8 cellular contexts compared by ENCODE assay signal in the genomic region with DNA sequence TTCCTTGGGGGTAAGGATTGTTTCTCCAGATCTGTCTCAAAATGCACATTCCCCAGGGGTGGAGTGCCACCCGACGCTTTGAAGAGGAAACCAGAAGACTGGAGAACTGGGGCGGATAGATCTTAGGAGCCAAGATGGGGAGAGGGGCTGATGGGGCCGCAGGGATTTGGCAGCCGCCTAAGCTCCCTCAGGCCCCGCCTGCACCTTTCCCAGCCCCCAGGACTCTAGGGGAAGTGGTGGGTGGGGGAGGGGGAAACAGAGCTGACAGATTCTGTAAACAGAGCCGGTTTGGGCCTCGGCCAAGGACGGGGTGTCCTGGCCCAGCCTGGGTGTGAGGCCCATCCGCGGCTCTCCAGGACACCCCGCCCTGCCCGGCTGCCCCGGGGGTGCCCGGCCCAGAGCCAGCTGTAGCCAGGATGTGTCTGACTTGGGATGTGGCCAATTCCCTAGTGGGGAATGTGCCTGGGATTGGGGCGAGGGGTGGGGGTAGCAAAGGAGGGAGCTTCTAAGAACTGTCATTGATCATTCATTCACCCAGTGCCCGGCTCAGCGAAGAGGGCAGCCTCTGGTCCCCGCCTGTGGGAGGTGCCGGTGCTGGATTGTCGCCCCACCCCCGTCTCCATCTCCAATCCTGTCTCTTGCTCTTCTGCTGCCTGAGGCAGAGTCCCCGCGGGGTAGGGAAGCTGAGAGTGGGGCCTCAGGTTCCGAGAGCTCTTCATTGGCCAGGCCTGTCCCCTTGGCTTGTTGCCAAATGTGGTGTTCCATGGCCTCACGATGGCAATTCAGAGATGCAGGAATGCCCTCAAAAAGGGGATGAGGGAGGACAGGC. TPM values are rescaled to one million over a fixed set of nuclear protein-coding genes. Genes with fewer than 3 reads are reported as not detected.
A peak's percentile ranks its signal among the peaks of the same experiment; 100 is the strongest.
DNase-seq lines count a peak whose midpoint lies in the region; ATAC-seq and TF ChIP-seq lines count a peak whose summit lies in the region.

No MANE protein-coding gene starts in this region.

- peaks cover 0 to 3% of the 10 kb centered on the region in 2 donors for H3K36me3 Mint-ChIP-seq in CD14-positive monocyte
- no peaks in the 10 kb centered on the region for H3K36me3 Mint-ChIP-seq in IgD-negative memory B cell
- H3K36me3 Mint-ChIP-seq in naive thymus-derived CD8-positive, alpha-beta T cell, result no peaks in the 10 kb centered on the region

- H3K36me3 ChIP-seq in Peyer's patch, result no peaks in the 10 kb centered on the region
- H3K36me3 ChIP-seq in tibial artery, result no peaks in the 10 kb centered on the region

- H3K27ac ChIP-seq in Peyer's patch (peak overlapping the region; percentile 85 to 97 (median 96)), tibial artery (peak overlapping the region; percentile 94)

- peaks cover 34% of the 10 kb centered on the region for H3K4me1 Mint-ChIP-seq in CD14-positive monocyte
- peaks cover 18 to 29% (median 18%) of the 10 kb centered on the region in 3 donors for H3K4me1 Mint-ChIP-seq in IgD-negative memory B cell
- peaks cover 7 to 33% (median 23%) of the 10 kb centered on the region in 4 donors for H3K4me1 Mint-ChIP-seq in naive thymus-derived CD8-positive, alpha-beta T cell

- H3K9me3 Mint-ChIP-seq in CD14-positive monocyte, result peaks cover 0 to 2% (median 0%) of the 10 kb centered on the region in 7 donors
- no peaks in the 10 kb centered on the region for H3K9me3 Mint-ChIP-seq in IgD-negative memory B cell
- peaks cover 0 to under 1% (median 0%) of the 10 kb centered on the region in 9 donors for H3K9me3 Mint-ChIP-seq in naive thymus-derived CD8-positive, alpha-beta T cell

- H3K27ac Mint-ChIP-seq in CD14-positive monocyte, result peak overlapping the region; percentile 82 to 94 (median 91)
- H3K27ac Mint-ChIP-seq in IgD-negative memory B cell, result peak overlapping the region; percentile 40 to 62 (median 51)
- H3K27ac Mint-ChIP-seq in naive thymus-derived CD8-positive, alpha-beta T cell, result peak overlapping the region; percentile 81 to 92 (median 87)

- H3K27me3 Mint-ChIP-seq in CD14-positive monocyte (ENCODE audit: low read depth in 3 of 3), result peaks cover 1 to 9% (median 2%) of the 10 kb centered on the region in 3 donors
- H3K27me3 Mint-ChIP-seq in IgD-negative memory B cell, result no peaks in the 10 kb centered on the region
- H3K27me3 Mint-ChIP-seq in naive thymus-derived CD8-positive, alpha-beta T cell, result no peaks in the 10 kb centered on the region

- DNase-seq in CD14-positive monocyte (ENCODE audit: low spot score) (peak; percentile 69), Peyer's patch (peak; percentile 93 to 99 (median 99)), activated gamma-delta T cell treated with Interleukin-2 at 50 U/mL for 16 hours (peak; percentile 49), fibroblast of villous mesenchyme (ENCODE audit: low read depth) (peak; percentile 98), tibial artery (peak; percentile 99)
- peak in 9 of 10 donors; percentile 22 to 79 (median 43) for DNase-seq in naive thymus-derived CD8-positive, alpha-beta T cell

- H3K4me3 Mint-ChIP-seq in CD14-positive monocyte (peak overlapping the region; percentile 80 to 91), IgD-negative memory B cell (peak overlapping the region; percentile 82 to 96 (median 91))
- peak overlapping the region; percentile 78 to 89 (median 86) for H3K4me3 Mint-ChIP-seq in naive thymus-derived CD8-positive, alpha-beta T cell

- intact Hi-C loops in CD14-positive monocyte (cut with micrococcal nuclease) (loop anchor here (10.0 kb wide), 2 partner anchors 52 to 58 kb away; a partner anchor contains a TSS), tibial artery (cut with DNase I; ENCODE audit: low total_unique reads) (loop anchor here (2.0 to 5.0 kb wide), 2 partner anchors 54 to 58 kb away; a partner anchor contains a TSS)

- TF ChIP-seq CTCF in CD14-positive monocyte (IDR thresholded peaks at IDR 0.05) (no peak), Peyer's patch (IDR thresholded peaks at IDR 0.05) (peak in 3 of 6 experiments; percentile 43 to 49 (median 45)), fibroblast of villous mesenchyme (IDR thresholded peaks at IDR 0.05; ENCODE audit: insufficient read depth, low read depth, low read length) (no peak), tibial artery (IDR thresholded peaks at IDR 0.05) (no peak)

- peak; percentile 17 for ATAC-seq in GM19452 (IDR thresholded peaks at IDR 0.05; ENCODE audit: unreplicated experiment)
- ATAC-seq in naive thymus-derived CD8-positive, alpha-beta T cell, result peak; percentile 75 to 77

- H3K9me3 ChIP-seq in Peyer's patch, result no peaks in the 10 kb centered on the region
- no peaks in the 10 kb centered on the region for H3K9me3 ChIP-seq in tibial artery

- TF ChIP-seq POLR2A in Peyer's patch (IDR thresholded peaks at IDR 0.05), result peak in 1 of 2 donors; percentile 58

- peaks cover 12 to 24% (median 17%) of the 10 kb centered on the region in 4 donors for H3K4me1 ChIP-seq in Peyer's patch
- H3K4me1 ChIP-seq in tibial artery, result peaks cover 0 to 27% (median 23%) of the 10 kb centered on the region in 4 donors

- POLR2A ChIA-PET in naive thymus-derived CD8-positive, alpha-beta T cell (lab: Charles Lee), result interaction anchor here (0.5 to 8.2 kb wide), 12 partner anchors 9 to 98 kb away, joined by 3 to 133 read pairs (median 4); a partner anchor contains a TSS

- peak overlapping the region; percentile 41 to 58 (median 50) for H3K4me3 ChIP-seq in Peyer's patch
- peak overlapping the region; percentile 61 for H3K4me3 ChIP-seq in fibroblast of villous mesenchyme (ENCODE audit: low read depth, low read length)
- peak overlapping the region; percentile 52 to 61 for H3K4me3 ChIP-seq in tibial artery

- H3K27me3 ChIP-seq in Peyer's patch, result no peaks in the 10 kb centered on the region
- no peaks in the 10 kb centered on the region for H3K27me3 ChIP-seq in tibial artery

RNA-seq across cellular contexts. Expression of a gene that starts 54.8 kb away (rescaled TPM):
- polyA plus RNA-seq in CD14-positive monocyte (10 to 100 TPM; 15.0 to 20.0 TPM), IgD-negative memory B cell (32.8 TPM)
- total RNA-seq in Peyer's patch (10 to 100 TPM; 13.1 to 25.9 (median 21.9) TPM), fibroblast of villous mesenchyme (20.3 and 30.7 TPM in 2 replicates)
- total RNA-seq in naive thymus-derived CD8-positive, alpha-beta T cell, result 10 to 100 TPM; 18.3 to 19.8 TPM
- polyA plus RNA-seq in naive thymus-derived CD8-positive, alpha-beta T cell, result 10 to 100 TPM; 28.0 to 34.2 (median 33.6) TPM

RNA-seq across cellular contexts. Expression of a gene that starts 59.0 kb away (rescaled TPM):
- polyA plus RNA-seq in CD14-positive monocyte, result 1 to 10 TPM; 2.1 to 3.1 TPM
- polyA plus RNA-seq in IgD-negative memory B cell, result 46.7 TPM
- total RNA-seq in Peyer's patch, result 10 to 100 TPM; 51.5 to 77.6 (median 57.4) TPM
- 29.3 and 35.4 TPM in 2 replicates for total RNA-seq in fibroblast of villous mesenchyme
- total RNA-seq in naive thymus-derived CD8-positive, alpha-beta T cell, result 100 to 1,000 TPM; 262 TPM
- 10 to 100 TPM; 24.3 to 38.9 (median 24.9) TPM for polyA plus RNA-seq in naive thymus-derived CD8-positive, alpha-beta T cell

Comparison
In these comparisons a context has a peak if more than half of its experiments do, and no peak if none do; other contexts are left out.
1. Peak in every context shown above with its lines: DNase-seq, ATAC-seq, H3K4me3 ChIP-seq and H3K27ac ChIP-seq.
2. DNase-seq: peak in every context shown above with its lines; median percentile 99 in Peyer's patch; 99 in tibial artery; 98 in fibroblast of villous mesenchyme; 69 in CD14-positive monocyte; 49 in activated gamma-delta T cell treated with Interleukin-2 at 50 U/mL for 16 hours; 43 in naive thymus-derived CD8-positive, alpha-beta T cell.